ENCODE assay signal across 8 cellular contexts in genomic region chr3:32457971-32458471, GRCh38. TPM values are rescaled to one million over a fixed set of nuclear protein-coding genes. Genes with fewer than 3 reads are reported as not detected.
DNase-seq lines count a peak whose midpoint lies in the region; ATAC-seq and TF ChIP-seq lines count a peak whose summit lies in the region.

No MANE protein-coding gene starts in this region.

- peak; percentile 84 for ATAC-seq in stimulated activated memory B cell treated with anti-CD40 and anti-IgM and Interleukin-4, amounts not matched to agents 10 μg/mL and 1 μg/mL and 100 μg/mL, for 72 hours
- ATAC-seq in HG03571 (IDR thresholded peaks at IDR 0.05; ENCODE audit: unreplicated experiment), result no peak

- H3K4me1 Mint-ChIP-seq in endothelial cell (ENCODE audit: unreplicated experiment), result peaks cover 27% of the 10 kb centered on the region
- H3K4me1 Mint-ChIP-seq in stimulated activated memory B cell treated with anti-CD40 and anti-IgM and Interleukin-4, amounts not matched to agents 10 μg/mL and 1 μg/mL and 100 μg/mL, for 72 hours, result peaks cover 47% of the 10 kb centered on the region

- DNase-seq in NCI-H345 (lab: John Stamatoyannopoulos, UW) (peak; percentile 3), NCI-H345 treated with DMSO at 0.1 percent for 48 hours (lab: John Stamatoyannopoulos, UW; ENCODE audit: unreplicated experiment) (no peak), endothelial cell (ENCODE audit: low spot score) (no peak), foreskin melanocyte (no peak), GM19238 (ENCODE audit: insufficient read length, low spot score) (no peak)

- H3K27ac Mint-ChIP-seq in endothelial cell (ENCODE audit: unreplicated experiment), result peak overlapping the region; percentile 66
- peak overlapping the region; percentile 91 for H3K27ac Mint-ChIP-seq in stimulated activated memory B cell treated with anti-CD40 and anti-IgM and Interleukin-4, amounts not matched to agents 10 μg/mL and 1 μg/mL and 100 μg/mL, for 72 hours

- peak overlapping the region; percentile 44; the same call in 1 of the 2 replicates for H3K27ac ChIP-seq in VCaP

- TF ChIP-seq CTCF in VCaP (conservative IDR thresholded peaks at IDR 0.05), result no peak
- no peak for TF ChIP-seq CTCF in endothelial cell (IDR thresholded peaks at IDR 0.05; ENCODE audit: unreplicated experiment)

- H3K4me3 Mint-ChIP-seq in endothelial cell (ENCODE audit: unreplicated experiment), result no peak overlapping the region
- H3K4me3 Mint-ChIP-seq in stimulated activated memory B cell treated with anti-CD40 and anti-IgM and Interleukin-4, amounts not matched to agents 10 μg/mL and 1 μg/mL and 100 μg/mL, for 72 hours, result peak overlapping the region; percentile 73

- H3K9me3 Mint-ChIP-seq in endothelial cell (ENCODE audit: unreplicated experiment), result no peaks in the 10 kb centered on the region
- H3K9me3 Mint-ChIP-seq in stimulated activated memory B cell treated with anti-CD40 and anti-IgM and Interleukin-4, amounts not matched to agents 10 μg/mL and 1 μg/mL and 100 μg/mL, for 72 hours, result no peaks in the 10 kb centered on the region

- H3K27me3 Mint-ChIP-seq in endothelial cell (ENCODE audit: unreplicated experiment), result peaks cover 4% of the 10 kb centered on the region
- no peaks in the 10 kb centered on the region for H3K27me3 Mint-ChIP-seq in stimulated activated memory B cell treated with anti-CD40 and anti-IgM and Interleukin-4, amounts not matched to agents 10 μg/mL and 1 μg/mL and 100 μg/mL, for 72 hours

- H3K36me3 Mint-ChIP-seq in endothelial cell (ENCODE audit: low read depth, unreplicated experiment), result peaks cover 19% of the 10 kb centered on the region
- peaks cover 37% of the 10 kb centered on the region for H3K36me3 Mint-ChIP-seq in stimulated activated memory B cell treated with anti-CD40 and anti-IgM and Interleukin-4, amounts not matched to agents 10 μg/mL and 1 μg/mL and 100 μg/mL, for 72 hours

RNA-seq across cellular contexts. Expression of gene CMTM6, which starts 44.6 kb away (rescaled TPM):
- 59.9 TPM for total RNA-seq in endothelial cell (ENCODE audit: unreplicated experiment)
